Comparison of ENCODE assay signal across 12 cellular contexts in genomic region chr6:140436023-140436811, GRCh38.
A peak's percentile ranks its signal among the peaks of the same experiment; 100 is the strongest.
DNase-seq lines count a peak whose midpoint lies in the region; ATAC-seq and TF ChIP-seq lines count a peak whose summit lies in the region.
"Had no signal": no experiment of that assay in that cellular context is flagged by ENCODE, and none has a peak within 500 bp of the region (broad histone marks: within the 10 kb centered on the region; RNA-seq: fewer than 3 reads in every experiment).

No MANE protein-coding gene starts in this region.

- peak; percentile 67 for DNase-seq in IMR-90
- peak; percentile 70 for DNase-seq in dedifferentiated amniotic fluid mesenchymal stem cell (ENCODE audit: extremely low spot score)
- DNase-seq in kidney tubule cell (ENCODE audit: low spot score), result peak; percentile 46
- no peak for DNase-seq in anterior cingulate cortex (lab: John Stamatoyannopoulos, UW)
- DNase-seq in activated CD4-positive, CD25-positive, alpha-beta regulatory T cell treated with anti-CD3 and anti-CD28 coated beads, Interleukin-2, amount 50 U/mL, for 72 hours, result no peak
- no peak for DNase-seq in NK-92 treated with Interleukin-12 subunit alpha and Interleukin-12 subunit beta, amount 100 ng/mL, for 24 hours (lab: John Stamatoyannopoulos, UW)
- DNase-seq: activated CD4-positive, alpha-beta T cell treated with anti-CD3 and anti-CD28 coated beads for 36 hours; activated naive CD4-positive, alpha-beta T cell treated with Interleukin-2 at 50 U/mL for 16 hours; effector memory CD4-positive, alpha-beta T cell; NCI-H2081 treated with DMSO at 0.1 percent for 48 hours had no signal

- peak overlapping the region; percentile 44 to 84 for H4K8ac ChIP-seq in IMR-90 (ENCODE audit: low read depth in 2 of 2, low read length in 2 of 2)

- H3K27me3 ChIP-seq in ACC112 (ENCODE audit: insufficient read depth, low read length) (no peaks in the 10 kb centered on the region), IMR-90 (ENCODE audit: control insufficient read depth, insufficient read depth, low read length) (no peaks in the 10 kb centered on the region)

- H3K79me1 ChIP-seq in IMR-90 (ENCODE audit: low read depth in 1 of 2, low read length in 2 of 2), result no peaks in the 10 kb centered on the region

- H3K23ac ChIP-seq in IMR-90 (ENCODE audit: low read depth, low read length), result peak overlapping the region; percentile 52; the same call in 1 of the 2 replicates

- peak overlapping the region; percentile 15; the same call in 1 of the 2 replicates for H3K27ac ChIP-seq in ACC112 (ENCODE audit: low read depth, low read length)
- H3K27ac ChIP-seq in IMR-90 (ENCODE audit: insufficient read depth, low read length), result peak overlapping the region; percentile 64; the same call in 1 of the 2 replicates

- dilution Hi-C loops in IMR-90 (cut with HindIII; ENCODE audit: low sequenced_read_pairs, unreplicated experiment), result no loop called here

- no peaks in the 10 kb centered on the region for H4K20me1 ChIP-seq in IMR-90 (ENCODE audit: insufficient read depth, low read length)

- H3K4me1 ChIP-seq in ACC112 (ENCODE audit: control insufficient read depth, insufficient read depth, low read length, unreplicated experiment) (peaks cover 24% of the 10 kb centered on the region), IMR-90 (ENCODE audit: control insufficient read depth, insufficient read depth, low read length) (peaks cover 13% of the 10 kb centered on the region; the same call in 1 of the 2 replicates)

- H2BK5ac ChIP-seq in IMR-90 (ENCODE audit: low read depth, low read length, poor library complexity, severe bottlenecking), result peak overlapping the region; percentile 96

- peak overlapping the region; percentile 36; the same call in 1 of the 2 replicates for H3K4me2 ChIP-seq in IMR-90 (ENCODE audit: low read depth, low read length)

- WGBS in IMR-90 (ENCODE audit: extremely low coverage in 2 of 2, insufficient read length in 1 of 2), 2 experiments, result no CpG with 5 or more reads among the region's 2 CpGs

- H3K36me3 ChIP-seq in ACC112 (ENCODE audit: insufficient read depth, low read length) (no peaks in the 10 kb centered on the region; the same call in 1 of the 2 replicates), IMR-90 (ENCODE audit: control insufficient read depth, insufficient read depth, low read length) (no peaks in the 10 kb centered on the region)

- H2BK15ac ChIP-seq in IMR-90 (ENCODE audit: low read depth, low read length), result peak overlapping the region; percentile 78; the same call in 2 of the 3 replicates

- POLR2A ChIA-PET in IMR-90 (lab: Charles Lee; ENCODE audit: unreplicated experiment), result no interaction called here

- intact Hi-C loops in IMR-90 (cut with micrococcal nuclease), result loop anchor here (5.0 kb wide), 1 partner anchor 374 kb away; no protein-coding TSS in a partner anchor

- no peak for TF ChIP-seq POLR2A in IMR-90 (IDR thresholded peaks at IDR 0.05; ENCODE audit: low read depth, low read length)

- H3K14ac ChIP-seq in IMR-90 (replicated peaks; ENCODE audit: low read depth, low read length), result peak overlapping the region; percentile 77

- CTCF ChIA-PET in IMR-90 (lab: Yijun Ruan, JAX), result interaction anchor here (0.7 kb wide), 1 partner anchor 56 kb away, joined by 3 read pairs; no protein-coding TSS in a partner anchor

- TF ChIP-seq CTCF in IMR-90 (conservative IDR thresholded peaks at IDR 0.05; ENCODE audit: low read depth, low read length), result no peak

- peak overlapping the region; percentile 88; the same call in 1 of the 2 replicates for H3K4ac ChIP-seq in IMR-90 (ENCODE audit: low read depth, low read length)

- in situ Hi-C loops in IMR-90 (cut with MboI; ENCODE audit: low sequenced_read_pairs), result loop anchor here (10.0 kb wide), 1 partner anchor 1061 kb away; the partner anchor contains the start of gene CITED2

- H3K9me3 ChIP-seq in IMR-90 (ENCODE audit: control insufficient read depth, insufficient read depth, low read length), result peaks cover 6% of the 10 kb centered on the region

- H3K18ac ChIP-seq in IMR-90 (ENCODE audit: low read depth, low read length), result peak overlapping the region; percentile 98

- H4K5ac ChIP-seq in IMR-90 (ENCODE audit: low read depth, low read length), result peak overlapping the region; percentile 98; the same call in 1 of the 2 replicates

- peak overlapping the region; percentile 56; the same call in 1 of the 2 replicates for H2AK5ac ChIP-seq in IMR-90 (ENCODE audit: low read depth, low read length)

- peak overlapping the region; percentile 94 for H2BK20ac ChIP-seq in IMR-90 (ENCODE audit: low read depth, low read length)

- H3K4me3 ChIP-seq in ACC112 (ENCODE audit: low read depth, low read length) (no peak overlapping the region), IMR-90 (ENCODE audit: insufficient read depth, low read depth, low read length) (no peak overlapping the region)

- no TSS peak for BruUV-seq in IMR-90 (replicated peaks; lab: Mats Ljungman, UMichigan)

- no peaks in the 10 kb centered on the region for H3K79me2 ChIP-seq in ACC112 (ENCODE audit: control insufficient read depth, insufficient read depth, low read length, unreplicated experiment)

- H2AFZ ChIP-seq in ACC112 (ENCODE audit: low read length, unreplicated experiment) (peak overlapping the region; percentile 12), IMR-90 (replicated peaks; ENCODE audit: low read length, poor library complexity) (peak overlapping the region; percentile 59)

- peak overlapping the region; percentile 48 for H4K91ac ChIP-seq in IMR-90 (ENCODE audit: insufficient read depth, low read depth, low read length)

- H3K56ac ChIP-seq in IMR-90 (ENCODE audit: extremely low read depth, insufficient read depth, low read length), result peak overlapping the region; percentile 35; the same call in 1 of the 2 replicates

- no peaks in the 10 kb centered on the region; the same call in 1 of the 2 replicates for H3K9me1 ChIP-seq in IMR-90 (ENCODE audit: insufficient read depth, low read length)

- H3K9ac ChIP-seq in IMR-90 (ENCODE audit: low read depth, low read length), result no peak overlapping the region

- ATAC-seq in IMR-90 (ENCODE audit: low read depth), result peak; percentile 71
- ATAC-seq in GM18517 (IDR thresholded peaks at IDR 0.05; ENCODE audit: unreplicated experiment), result no peak
- ATAC-seq: activated CD4-positive, alpha-beta T cell treated with anti-CD3 and anti-CD28 coated beads for 36 hours had no signal

- peak overlapping the region; percentile 96 for H2BK120ac ChIP-seq in IMR-90 (ENCODE audit: low read depth, low read length)

- no peak for TF ChIP-seq RAD21 in IMR-90 (IDR thresholded peaks at IDR 0.05; ENCODE audit: low read length)

- H2AK9ac ChIP-seq in IMR-90 (replicated peaks; ENCODE audit: low read depth, low read length, poor library complexity), result no peak overlapping the region

TF ChIP-seq in IMR-90, 13 proteins besides CTCF, POLR2A, EP300 and RAD21:
- no peak for TF ChIP-seq MAFK (IDR thresholded peaks at IDR 0.05; ENCODE audit: low read depth, low read length)
- no peak for TF ChIP-seq MXI1 (IDR thresholded peaks at IDR 0.05; ENCODE audit: borderline replicate concordance, low read depth, low read length)
- TF ChIP-seq CEBPB (IDR thresholded peaks at IDR 0.05; ENCODE audit: low read depth, low read length), result peak; percentile 60; the same call in 1 of the 2 replicates

Comparison
In these comparisons a context has a peak if more than half of its experiments do, and no peak if none do; other contexts are left out.
1. DNase-seq: peak in IMR-90 (single experiment), dedifferentiated amniotic fluid mesenchymal stem cell (single experiment) and kidney tubule cell (single experiment); none in anterior cingulate cortex (0 of 58), activated CD4-positive, CD25-positive, alpha-beta regulatory T cell treated with anti-CD3 and anti-CD28 coated beads, Interleukin-2, amount 50 U/mL, for 72 hours (single experiment) and NK-92 treated with Interleukin-12 subunit alpha and Interleukin-12 subunit beta, amount 100 ng/mL, for 24 hours (single experiment).